ENCODE assay signal across 8 cellular contexts in the genomic region with DNA sequence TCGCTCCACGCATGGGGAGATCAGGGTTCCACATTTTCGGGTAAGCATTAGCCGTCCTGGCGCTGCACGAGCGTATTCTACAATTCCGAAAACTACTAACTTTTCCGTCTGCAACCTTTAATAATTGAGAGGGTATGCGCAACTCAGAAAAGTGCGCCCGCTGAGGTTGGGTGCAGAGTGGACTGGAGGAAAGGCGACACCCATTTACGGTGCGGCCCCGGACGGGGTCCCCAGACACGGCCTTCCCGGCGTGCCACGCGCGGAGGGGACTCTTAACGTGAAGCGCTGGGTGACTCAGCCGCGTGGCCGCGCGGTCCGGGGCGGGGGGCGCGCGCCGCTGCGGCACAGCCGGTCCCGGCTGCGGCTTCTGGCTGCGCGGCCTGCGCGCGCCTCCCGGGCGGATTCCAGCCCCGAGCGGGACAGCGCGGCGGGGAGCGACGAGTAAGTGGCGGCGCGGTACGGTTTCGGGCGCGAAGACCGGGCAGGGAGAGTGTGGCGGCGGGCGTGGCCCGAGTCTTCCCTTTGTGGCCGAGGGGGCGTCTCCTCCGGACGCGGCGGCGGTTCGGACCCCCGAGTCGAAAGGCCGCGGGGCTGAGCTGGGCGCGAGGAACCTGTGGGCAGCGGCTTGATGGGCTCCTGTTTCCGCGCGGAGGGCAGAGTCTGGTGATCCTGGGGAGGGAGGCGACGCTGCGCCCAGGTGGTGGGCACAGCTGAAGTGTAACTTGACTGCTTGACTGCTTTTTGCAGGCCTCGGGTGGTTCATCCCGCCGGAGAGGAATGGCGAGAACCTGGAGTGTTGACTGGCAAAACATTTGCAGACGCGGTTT. TPM values are rescaled to one million over a fixed set of nuclear protein-coding genes. Genes with fewer than 3 reads are reported as not detected.
A peak's percentile ranks its signal among the peaks of the same experiment; 100 is the strongest.
DNase-seq lines count a peak whose midpoint lies in the region; ATAC-seq and FAIRE-seq lines count a peak whose summit lies in the region.

A gene (plus strand): TSS at position 330 of the 827 bp plus-strand sequence. CDS start 27,098 bp downstream, outside the sequence.
A gene with protein sequence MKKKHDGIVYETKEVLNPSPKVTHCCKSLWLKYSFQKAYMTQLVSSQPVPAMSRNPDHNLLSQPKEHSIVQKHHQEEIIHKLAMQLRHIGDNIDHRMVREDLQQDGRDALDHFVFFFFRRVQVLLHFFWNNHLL (minus strand): TSS at position 184 of the 827 bp plus-strand sequence. CDS start 16,772 bp downstream, outside the sequence.

- H3K9me3 ChIP-seq in right cardiac atrium (ENCODE audit: control insufficient read depth, low read length) = no peaks in the 10 kb centered on the region

- intact Hi-C loops in right cardiac atrium (cut with DNase I) = no loop called here

- ATAC-seq in GM18498 (IDR thresholded peaks at IDR 0.05; ENCODE audit: unreplicated experiment) (peak; percentile 88), HG02870 (IDR thresholded peaks at IDR 0.05; ENCODE audit: unreplicated experiment) (peak; percentile 81), right cardiac atrium (peak; percentile 92 to 96)

- FAIRE-seq in urothelium cell line (lab: Jason Lieb, UNC) = no peak

- H3K27ac ChIP-seq in angular gyrus (ENCODE audit: low read depth, low read length) = peak within 1 kb of the TSS; percentile 88
- peak within 1 kb of the TSS; percentile 82 for H3K27ac ChIP-seq in right cardiac atrium (ENCODE audit: low read length)

- H3K27me3 ChIP-seq in right cardiac atrium (ENCODE audit: control insufficient read depth, insufficient read depth) = no peaks in the 10 kb centered on the region

- peak; percentile 90 for DNase-seq in NCI-H146 (lab: John Stamatoyannopoulos, UW)
- DNase-seq in T-helper 2 cell = peak; percentile 66 to 94 (median 77)
- DNase-seq in right cardiac atrium = peak; percentile 92 to 96 (median 95)
- peak; percentile 90 for DNase-seq in putamen (ENCODE audit: low spot score)
- DNase-seq in urothelium cell line (ENCODE audit: low spot score) = peak; percentile 93

- H3K4me3 ChIP-seq in right cardiac atrium (ENCODE audit: low read length) = peak within 1 kb of the TSS; percentile 61

- under 1% methylated on average over 93 of the region's 93 CpGs for WGBS in right cardiac atrium

- peaks cover 6% of the 10 kb centered on the region for H3K4me1 ChIP-seq in right cardiac atrium (ENCODE audit: control insufficient read depth, insufficient read depth, low read length)

RNA-seq across cellular contexts. Expression of the first gene that starts in this region (rescaled TPM):
- 10 to 100 TPM; 24.2 to 31.5 (median 26.6) TPM for total RNA-seq in right cardiac atrium
- 12.9 TPM for polyA plus RNA-seq in right cardiac atrium

RNA-seq across cellular contexts. Expression of the second gene that starts in this region (rescaled TPM):
- total RNA-seq in right cardiac atrium = under 1 TPM in 2 of 4 donors, not detected in 2; 0.17 to 0.42 TPM
- 0.09 TPM for polyA plus RNA-seq in right cardiac atrium

Comparison
In these comparisons a context has a peak if more than half of its experiments do, and no peak if none do; other contexts are left out.
1. Peak in every context shown above with its lines: DNase-seq, ATAC-seq, H3K4me3 ChIP-seq and H3K27ac ChIP-seq.